In the genomic region with DNA sequence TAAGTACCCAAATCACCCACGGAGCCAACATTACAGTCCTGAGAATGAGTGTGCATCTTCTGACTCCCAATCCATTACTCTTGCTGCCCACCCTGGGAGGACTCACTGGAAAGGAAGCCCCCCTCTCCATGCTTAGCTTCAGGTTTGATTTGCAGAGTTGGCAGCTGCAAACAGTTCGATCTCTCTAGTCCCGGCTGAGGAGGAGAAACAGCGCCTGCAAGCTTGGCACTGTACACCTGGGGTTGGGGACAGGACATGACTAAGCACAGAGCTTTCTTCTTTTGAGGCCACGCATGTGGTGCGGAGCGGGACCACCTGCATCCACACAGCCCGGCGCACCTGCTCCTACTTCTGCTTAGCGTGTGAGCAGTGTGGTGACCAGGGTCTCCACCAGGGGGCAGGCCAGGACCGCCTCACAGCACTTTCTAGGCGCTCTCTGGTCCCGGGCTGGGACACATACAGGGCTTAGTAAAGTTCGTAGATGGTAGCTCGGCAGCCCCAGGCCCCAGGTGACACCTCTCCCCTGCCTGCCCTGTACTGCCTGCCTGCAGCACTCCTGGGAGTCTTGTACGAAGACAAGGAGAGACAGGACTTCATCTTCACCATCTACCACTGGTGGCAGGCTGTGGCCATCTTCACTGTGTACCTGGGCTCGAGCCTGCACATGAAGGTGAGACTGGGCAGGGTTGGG, we compare ENCODE assay signal across 14 cellular contexts. TPM values are rescaled to one million over a fixed set of nuclear protein-coding genes. Genes with fewer than 3 reads are reported as not detected.
DNase-seq lines count a peak whose midpoint lies in the region; ATAC-seq, FAIRE-seq and TF ChIP-seq lines count a peak whose summit lies in the region.
"Not testable (repeated sequence)": the region's sequence is repeated elsewhere in the genome, so short reads cannot be mapped to it uniquely, and the experiment has no call there.
"Had no signal": no experiment of that assay in that cellular context is flagged by ENCODE, and none has a peak within 500 bp of the region (broad histone marks: within the 10 kb centered on the region; RNA-seq: fewer than 3 reads in every experiment).

No MANE protein-coding gene starts in this region.

- H3K36me3 Mint-ChIP-seq in activated CD4-positive, alpha-beta T cell treated with anti-CD3 and anti-CD28 coated beads for 36 hours (ENCODE audit: low read depth); naive B cell: not testable (repeated sequence)

- H3K9me3 ChIP-seq in A549, ascending aorta, esophagus muscularis mucosa: not testable (repeated sequence)

- WGBS in A549 (ENCODE audit: missing lambda C conversion rate), result 24% methylated on average over 6 of the region's 17 CpGs
- WGBS in esophagus muscularis mucosa, result 20% methylated on average over 1 of the region's 17 CpGs

- H3K27me3 ChIP-seq in ascending aorta, result not testable (repeated sequence)
- peaks cover 0 to 91% (median 11%) of the 10 kb centered on the region in 4 donors for H3K27me3 ChIP-seq in esophagus muscularis mucosa

- intact Hi-C loops in activated CD4-positive, alpha-beta T cell treated with anti-CD3 and anti-CD28 coated beads for 36 hours (cut with DNase I, micrococcal nuclease); ascending aorta (cut with DNase I); esophagus muscularis mucosa (cut with DNase I): not testable (repeated sequence)

- TF ChIP-seq POLR2A in A549 (IDR thresholded peaks at IDR 0.05; ENCODE audit: low read length); esophagus muscularis mucosa (IDR thresholded peaks at IDR 0.05; ENCODE audit: low read depth): not testable (repeated sequence)

- CTCF ChIA-PET in A549 (lab: Yijun Ruan, JAX), result interaction anchor here (1.4 kb wide), 1 partner anchor 9 kb away, joined by 3 read pairs; no protein-coding TSS in a partner anchor
- CTCF ChIA-PET in activated CD4-positive, alpha-beta T cell treated with anti-CD3 and anti-CD28 coated beads for 36 hours (lab: Charles Lee), result interaction anchor here (0.6 kb wide), 1 partner anchor 605 kb away, joined by 3 read pairs; no protein-coding TSS in a partner anchor

- POLR2A ChIA-PET in A549 (lab: Yijun Ruan, JAX); activated CD4-positive, alpha-beta T cell treated with anti-CD3 and anti-CD28 coated beads for 36 hours (lab: Charles Lee): not testable (repeated sequence)

- H3K4me3 ChIP-seq in A549, ascending aorta, esophagus muscularis mucosa: not testable (repeated sequence)

- FAIRE-seq in A549 (lab: Jason Lieb, UNC), result not testable (repeated sequence)

- not testable (repeated sequence) for H3K4me1 Mint-ChIP-seq in activated CD4-positive, alpha-beta T cell treated with anti-CD3 and anti-CD28 coated beads for 36 hours
- H3K4me1 Mint-ChIP-seq in naive B cell, result peaks cover 12 to 30% (median 14%) of the 10 kb centered on the region in 3 donors

- H3K4me2 ChIP-seq in A549, result not testable (repeated sequence)

- DNase-seq in A549 (ENCODE audit: low read depth in 1 of 2, low spot score in 1 of 2); ascending aorta (ENCODE audit: low spot score in 2 of 2); esophagus muscularis mucosa (ENCODE audit: extremely low spot score): not testable (repeated sequence)
- DNase-seq in NCI-H345 (lab: John Stamatoyannopoulos, UW), result peak; percentile 37
- peak; percentile 32 for DNase-seq in activated CD4-positive, alpha-beta T cell treated with anti-CD3 and anti-CD28 coated beads for 36 hours
- DNase-seq in naive B cell, result peak; percentile 8
- DNase-seq in stimulated activated CD4-positive, alpha-beta T cell treated with anti-CD3 and anti-CD28 coated beads, Interleukin-4, amount 100 ng/mL, for 4 hours, result peak; percentile 6

- TF ChIP-seq CTCF in A549 (IDR thresholded peaks at IDR 0.05), result peak; percentile 35; the same call in 2 of the 3 replicates
- peak; percentile 40 for TF ChIP-seq CTCF in GM12873 (IDR thresholded peaks at IDR 0.05; ENCODE audit: insufficient read depth, low read depth, low read length, missing control alignments)
- TF ChIP-seq CTCF in ascending aorta (IDR thresholded peaks at IDR 0.05), result peak in 2 of 3 experiments; percentile 5 to 6
- TF ChIP-seq CTCF in esophagus muscularis mucosa (IDR thresholded peaks at IDR 0.05), result peak in 2 of 3 experiments; percentile 8 to 29

- not testable (repeated sequence) for H3K27ac Mint-ChIP-seq in activated CD4-positive, alpha-beta T cell treated with anti-CD3 and anti-CD28 coated beads for 36 hours
- peak overlapping the region in 1 of 6 donors; percentile 37 for H3K27ac Mint-ChIP-seq in naive B cell

- not testable (repeated sequence) for TF ChIP-seq EP300 in A549 (IDR thresholded peaks at IDR 0.05); esophagus muscularis mucosa (IDR thresholded peaks at IDR 0.05)

- not testable (repeated sequence) for H3K27me3 Mint-ChIP-seq in activated CD4-positive, alpha-beta T cell treated with anti-CD3 and anti-CD28 coated beads for 36 hours
- peaks cover 28 to 77% (median 48%) of the 10 kb centered on the region in 3 donors for H3K27me3 Mint-ChIP-seq in naive B cell

- ATAC-seq in A549; activated CD4-positive, alpha-beta T cell treated with anti-CD3 and anti-CD28 coated beads for 36 hours; naive B cell (ENCODE audit: low read depth in 2 of 2): not testable (repeated sequence)

- peak; percentile 42 to 48; a peak in 4 of 5 replicates for TF ChIP-seq RAD21 in A549 (conservative IDR thresholded peaks at IDR 0.05 in 1 of 2, IDR thresholded peaks at IDR 0.05 in 1 of 2)

- not testable (repeated sequence) for H3K9me3 Mint-ChIP-seq in activated CD4-positive, alpha-beta T cell treated with anti-CD3 and anti-CD28 coated beads for 36 hours (ENCODE audit: low read depth); naive B cell

- H3K27ac ChIP-seq in A549; ascending aorta; esophagus muscularis mucosa (replicated peaks in 1 of 4): not testable (repeated sequence)

- H3K4me1 ChIP-seq in A549, ascending aorta: not testable (repeated sequence)
- H3K4me1 ChIP-seq in esophagus muscularis mucosa, result peaks cover 3 to 11% (median 9%) of the 10 kb centered on the region in 4 donors

- H3K36me3 ChIP-seq in ascending aorta, esophagus muscularis mucosa: not testable (repeated sequence)

- H3K4me3 Mint-ChIP-seq in activated CD4-positive, alpha-beta T cell treated with anti-CD3 and anti-CD28 coated beads for 36 hours; naive B cell: not testable (repeated sequence)

RNA-seq across cellular contexts. Expression of a gene that starts 22.3 kb away (rescaled TPM):
- polyA plus RNA-seq in A549 (2011; rRNA removed) (not detected in 2 replicates), A549 (2017; fragmentation: RNase III; extraction: RNeasy Plus Mini Kit Qiagen cat#74134 plus additional on column Dnase treatment) (not detected in 3 replicates), naive B cell (ENCODE audit: low read depth in 6 of 6) (not detected)
- polyA plus RNA-seq in A549 (2012; cell fraction: cytosol; rRNA removed), result not detected in 2 replicates
- polyA plus RNA-seq in A549 (2012; cell fraction: nucleus; rRNA removed), result not detected in 2 replicates
- not detected in 2 replicates for polyA minus RNA-seq in A549 (2011; rRNA and poly(A)+ RNA removed)
- total RNA-seq in activated CD4-positive, alpha-beta T cell treated with anti-CD3 and anti-CD28 coated beads for 36 hours, result not detected
- total RNA-seq in ascending aorta (not detected), esophagus muscularis mucosa (not detected)
- total RNA-seq: A172; activated T-helper 1 cell treated with anti-CD3 and anti-CD28 coated beads, Interleukin-12 subunit alpha, Interleukin-12 subunit beta, Interleukin-2, Interleukin-4 antibody, amounts not matched to agents 30 ng/mL and 10 ng/mL and 1 ng/mL, durations not matched to agents 14 hours and 24 hours and 36 hours; occipital lobe; RPMI7951; T-cell; thoracic aorta had no signal

RNA-seq across cellular contexts. Expression of a gene that starts 39.6 kb away (rescaled TPM):
- not detected in 2 replicates for polyA plus RNA-seq in A549 (2011; rRNA removed)
- polyA plus RNA-seq in A549 (2012; cell fraction: cytosol; rRNA removed), result not detected in 2 replicates
- 0.11 TPM in 1 of 2 replicates, not detected in the other for polyA plus RNA-seq in A549 (2012; cell fraction: nucleus; rRNA removed)
- polyA plus RNA-seq in A549 (2017; fragmentation: RNase III; extraction: RNeasy Plus Mini Kit Qiagen cat#74134 plus additional on column Dnase treatment), result not detected in 3 replicates
- polyA minus RNA-seq in A549 (2011; rRNA and poly(A)+ RNA removed), result not detected in 2 replicates
- total RNA-seq in activated CD4-positive, alpha-beta T cell treated with anti-CD3 and anti-CD28 coated beads for 36 hours, result not detected
- not detected for total RNA-seq in ascending aorta
- total RNA-seq in esophagus muscularis mucosa, result not detected
- polyA plus RNA-seq in naive B cell (ENCODE audit: low read depth in 6 of 6), result not detected
- total RNA-seq: A172; activated T-helper 1 cell treated with anti-CD3 and anti-CD28 coated beads, Interleukin-12 subunit alpha, Interleukin-12 subunit beta, Interleukin-2, Interleukin-4 antibody, amounts not matched to agents 30 ng/mL and 10 ng/mL and 1 ng/mL, durations not matched to agents 14 hours and 24 hours and 36 hours; occipital lobe; RPMI7951; T-cell; thoracic aorta had no signal

RNA-seq across cellular contexts. Expression of a gene that starts 56.7 kb away (rescaled TPM):
- polyA plus RNA-seq in A549 (2011; rRNA removed) (0.11 TPM in 1 of 2 replicates, not detected in the other), A549 (2017; fragmentation: RNase III; extraction: RNeasy Plus Mini Kit Qiagen cat#74134 plus additional on column Dnase treatment) (0.08 TPM in 1 of 3 replicates, not detected in the others), naive B cell (ENCODE audit: low read depth in 6 of 6) (under 1 TPM in 1 of 6 donors, not detected in 5; 0.27 TPM)
- 0.08 TPM in 1 of 2 replicates, not detected in the other for polyA plus RNA-seq in A549 (2012; cell fraction: cytosol; rRNA removed)
- polyA plus RNA-seq in A549 (2012; cell fraction: nucleus; rRNA removed), result 0.71 and 0.80 TPM in 2 replicates
- polyA minus RNA-seq in A549 (2011; rRNA and poly(A)+ RNA removed), result not detected in 2 replicates
- under 1 TPM in 1 of 2 experiments, not detected in 1; 0.21 TPM for total RNA-seq in activated CD4-positive, alpha-beta T cell treated with anti-CD3 and anti-CD28 coated beads for 36 hours
- total RNA-seq in ascending aorta (not detected), esophagus muscularis mucosa (not detected)
- total RNA-seq: A172; activated T-helper 1 cell treated with anti-CD3 and anti-CD28 coated beads, Interleukin-12 subunit alpha, Interleukin-12 subunit beta, Interleukin-2, Interleukin-4 antibody, amounts not matched to agents 30 ng/mL and 10 ng/mL and 1 ng/mL, durations not matched to agents 14 hours and 24 hours and 36 hours; occipital lobe; RPMI7951; thoracic aorta had no signal
